In genomic region chr2:240762971-240763370, GRCh38 we compare ENCODE assay signal across 3 cellular contexts.
"Had no signal": no experiment of that assay in that cellular context is flagged by ENCODE, and none has a peak within 500 bp of the region (broad histone marks: within the 10 kb centered on the region; RNA-seq: fewer than 3 reads in every experiment).

No MANE protein-coding gene starts in this region.

- H3K4me3 ChIP-seq: GM12878 had no signal

- ATAC-seq: GM12878 had no signal

- DNase-seq: GDM1, GF-D8 had no signal
